In the genomic region with DNA sequence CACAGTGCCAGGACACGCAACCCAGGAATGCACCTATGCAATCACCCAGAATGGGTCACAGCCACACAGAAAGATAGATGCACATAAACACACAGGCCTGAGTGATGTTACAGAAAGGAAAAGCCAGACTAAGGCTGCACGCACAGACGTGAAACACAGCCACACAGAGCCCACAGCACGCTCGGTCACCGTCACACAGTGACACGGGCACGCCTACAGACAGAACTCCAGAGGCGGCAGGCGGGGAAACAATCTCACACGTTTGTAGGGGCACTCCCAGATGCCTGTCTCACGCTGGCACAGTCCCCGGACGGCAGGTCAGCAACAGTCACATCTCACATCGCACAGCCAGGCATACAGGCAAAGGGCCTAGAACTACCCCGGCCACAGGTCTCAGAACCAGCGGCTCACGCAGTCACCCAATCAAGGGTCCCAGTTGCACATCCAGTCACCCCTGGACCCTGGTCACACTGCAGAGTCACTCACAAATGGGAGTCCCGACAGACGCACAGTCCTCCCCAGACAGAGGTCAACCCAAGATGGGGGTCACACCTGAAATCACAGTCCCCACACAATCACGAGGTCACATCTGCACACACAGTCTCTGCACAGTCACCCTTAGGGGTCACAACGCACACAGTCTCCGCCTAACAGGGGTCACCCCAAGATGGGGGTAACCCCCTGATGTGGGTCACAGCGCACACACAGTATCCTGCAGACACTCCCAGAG, we compare ENCODE assay signal across 1 cellular context.
TF ChIP-seq lines count a peak whose summit lies in the region.

No MANE protein-coding gene starts in this region.

TF ChIP-seq in HEK293, 187 proteins besides CTCF, POLR2A, EP300 and RAD21 (continued from another document):
- TF ChIP-seq, protein P1, sequence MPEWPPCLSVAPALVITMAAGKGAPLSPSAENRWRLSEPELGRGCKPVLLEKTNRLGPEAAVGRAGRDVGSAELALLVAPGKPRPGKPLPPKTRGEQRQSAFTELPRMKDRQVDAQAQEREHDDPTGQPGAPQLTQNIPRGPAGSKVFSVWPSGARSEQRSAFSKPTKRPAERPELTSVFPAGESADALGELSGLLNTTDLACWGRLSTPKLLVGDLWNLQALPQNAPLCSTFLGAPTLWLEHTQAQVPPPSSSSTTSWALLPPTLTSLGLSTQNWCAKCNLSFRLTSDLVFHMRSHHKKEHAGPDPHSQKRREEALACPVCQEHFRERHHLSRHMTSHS (tag by site-specific recombination; IDR thresholded peaks at IDR 0.05), result no peak
- TF ChIP-seq ZBTB21 (tag by site-specific recombination; IDR thresholded peaks at IDR 0.05) (no peak), SETDB1 (IDR thresholded peaks at IDR 0.05; ENCODE audit: insufficient read length, low read length) (no peak), ZNF843 (tag by site-specific recombination; IDR thresholded peaks at IDR 0.05) (0 out of 2 replicates have a peak, but pooled peaks have one; percentile 30), EGR2 (tag by site-specific recombination; IDR thresholded peaks at IDR 0.05; ENCODE audit: low read depth) (peak; percentile 20; the same call in 1 of the 2 replicates), ZNF366 (tag by site-specific recombination; conservative IDR thresholded peaks at IDR 0.05) (no peak), KLF16 (tag by site-specific recombination; IDR thresholded peaks at IDR 0.05) (no peak), ZNF585B (tag by site-specific recombination; IDR thresholded peaks at IDR 0.05) (no peak), ZNF791 (tag by site-specific recombination; IDR thresholded peaks at IDR 0.05) (no peak), ZNF555 (tag by site-specific recombination; conservative IDR thresholded peaks at IDR 0.05) (no peak), ZFP37 (tag by site-specific recombination; IDR thresholded peaks at IDR 0.05) (no peak), ZNF350 (tag by site-specific recombination; IDR thresholded peaks at IDR 0.05) (no peak), ZFP41 (tag by site-specific recombination; IDR thresholded peaks at IDR 0.05; ENCODE audit: borderline replicate concordance) (no peak), ZBTB8A (tag by site-specific recombination; IDR thresholded peaks at IDR 0.05) (no peak), ZNF654 (tag by site-specific recombination; IDR thresholded peaks at IDR 0.05; ENCODE audit: low read depth) (no peak), ZNF140 (tag by site-specific recombination; IDR thresholded peaks at IDR 0.05) (no peak), ZBTB48 (tag by site-specific recombination; IDR thresholded peaks at IDR 0.05) (peak; percentile 83)
- TF ChIP-seq, protein P2, sequence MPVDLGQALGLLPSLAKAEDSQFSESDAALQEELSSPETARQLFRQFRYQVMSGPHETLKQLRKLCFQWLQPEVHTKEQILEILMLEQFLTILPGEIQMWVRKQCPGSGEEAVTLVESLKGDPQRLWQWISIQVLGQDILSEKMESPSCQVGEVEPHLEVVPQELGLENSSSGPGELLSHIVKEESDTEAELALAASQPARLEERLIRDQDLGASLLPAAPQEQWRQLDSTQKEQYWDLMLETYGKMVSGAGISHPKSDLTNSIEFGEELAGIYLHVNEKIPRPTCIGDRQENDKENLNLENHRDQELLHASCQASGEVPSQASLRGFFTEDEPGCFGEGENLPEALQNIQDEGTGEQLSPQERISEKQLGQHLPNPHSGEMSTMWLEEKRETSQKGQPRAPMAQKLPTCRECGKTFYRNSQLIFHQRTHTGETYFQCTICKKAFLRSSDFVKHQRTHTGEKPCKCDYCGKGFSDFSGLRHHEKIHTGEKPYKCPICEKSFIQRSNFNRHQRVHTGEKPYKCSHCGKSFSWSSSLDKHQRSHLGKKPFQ (tag by site-specific recombination; IDR thresholded peaks at IDR 0.05), result 0 out of 2 replicates have a peak, but pooled peaks have one; percentile 17
- TF ChIP-seq, protein P3, sequence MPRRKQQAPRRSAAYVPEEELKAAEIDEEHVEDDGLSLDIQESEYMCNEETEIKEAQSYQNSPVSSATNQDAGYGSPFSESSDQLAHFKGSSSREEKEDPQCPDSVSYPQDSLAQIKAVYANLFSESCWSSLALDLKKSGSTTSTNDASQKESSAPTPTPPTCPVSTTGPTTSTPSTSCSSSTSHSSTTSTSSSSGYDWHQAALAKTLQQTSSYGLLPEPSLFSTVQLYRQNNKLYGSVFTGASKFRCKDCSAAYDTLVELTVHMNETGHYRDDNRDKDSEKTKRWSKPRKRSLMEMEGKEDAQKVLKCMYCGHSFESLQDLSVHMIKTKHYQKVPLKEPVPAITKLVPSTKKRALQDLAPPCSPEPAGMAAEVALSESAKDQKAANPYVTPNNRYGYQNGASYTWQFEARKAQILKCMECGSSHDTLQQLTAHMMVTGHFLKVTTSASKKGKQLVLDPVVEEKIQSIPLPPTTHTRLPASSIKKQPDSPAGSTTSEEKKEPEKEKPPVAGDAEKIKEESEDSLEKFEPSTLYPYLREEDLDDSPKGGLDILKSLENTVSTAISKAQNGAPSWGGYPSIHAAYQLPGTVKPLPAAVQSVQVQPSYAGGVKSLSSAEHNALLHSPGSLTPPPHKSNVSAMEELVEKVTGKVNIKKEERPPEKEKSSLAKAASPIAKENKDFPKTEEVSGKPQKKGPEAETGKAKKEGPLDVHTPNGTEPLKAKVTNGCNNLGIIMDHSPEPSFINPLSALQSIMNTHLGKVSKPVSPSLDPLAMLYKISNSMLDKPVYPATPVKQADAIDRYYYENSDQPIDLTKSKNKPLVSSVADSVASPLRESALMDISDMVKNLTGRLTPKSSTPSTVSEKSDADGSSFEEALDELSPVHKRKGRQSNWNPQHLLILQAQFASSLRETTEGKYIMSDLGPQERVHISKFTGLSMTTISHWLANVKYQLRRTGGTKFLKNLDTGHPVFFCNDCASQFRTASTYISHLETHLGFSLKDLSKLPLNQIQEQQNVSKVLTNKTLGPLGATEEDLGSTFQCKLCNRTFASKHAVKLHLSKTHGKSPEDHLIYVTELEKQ (tag by site-specific recombination; IDR thresholded peaks at IDR 0.05; ENCODE audit: borderline replicate concordance), result no peak; the same call in 1 of the 2 replicates
- TF ChIP-seq, protein P4, sequence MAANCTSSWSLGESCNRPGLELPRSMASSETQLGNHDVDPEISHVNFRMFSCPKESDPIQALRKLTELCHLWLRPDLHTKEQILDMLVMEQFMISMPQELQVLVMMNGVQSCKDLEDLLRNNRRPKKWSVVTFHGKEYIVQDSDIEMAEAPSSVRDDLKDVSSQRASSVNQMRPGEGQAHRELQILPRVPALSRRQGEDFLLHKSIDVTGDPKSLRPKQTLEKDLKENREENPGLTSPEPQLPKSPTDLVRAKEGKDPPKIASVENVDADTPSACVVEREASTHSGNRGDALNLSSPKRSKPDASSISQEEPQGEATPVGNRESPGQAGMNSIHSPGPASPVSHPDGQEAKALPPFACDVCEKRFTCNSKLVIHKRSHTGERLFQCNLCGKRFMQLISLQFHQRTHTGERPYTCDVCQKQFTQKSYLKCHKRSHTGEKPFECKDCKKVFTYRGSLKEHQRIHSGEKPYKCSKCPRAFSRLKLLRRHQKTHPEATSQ (tag by site-specific recombination; IDR thresholded peaks at IDR 0.05), result no peak
- TF ChIP-seq, protein P5, sequence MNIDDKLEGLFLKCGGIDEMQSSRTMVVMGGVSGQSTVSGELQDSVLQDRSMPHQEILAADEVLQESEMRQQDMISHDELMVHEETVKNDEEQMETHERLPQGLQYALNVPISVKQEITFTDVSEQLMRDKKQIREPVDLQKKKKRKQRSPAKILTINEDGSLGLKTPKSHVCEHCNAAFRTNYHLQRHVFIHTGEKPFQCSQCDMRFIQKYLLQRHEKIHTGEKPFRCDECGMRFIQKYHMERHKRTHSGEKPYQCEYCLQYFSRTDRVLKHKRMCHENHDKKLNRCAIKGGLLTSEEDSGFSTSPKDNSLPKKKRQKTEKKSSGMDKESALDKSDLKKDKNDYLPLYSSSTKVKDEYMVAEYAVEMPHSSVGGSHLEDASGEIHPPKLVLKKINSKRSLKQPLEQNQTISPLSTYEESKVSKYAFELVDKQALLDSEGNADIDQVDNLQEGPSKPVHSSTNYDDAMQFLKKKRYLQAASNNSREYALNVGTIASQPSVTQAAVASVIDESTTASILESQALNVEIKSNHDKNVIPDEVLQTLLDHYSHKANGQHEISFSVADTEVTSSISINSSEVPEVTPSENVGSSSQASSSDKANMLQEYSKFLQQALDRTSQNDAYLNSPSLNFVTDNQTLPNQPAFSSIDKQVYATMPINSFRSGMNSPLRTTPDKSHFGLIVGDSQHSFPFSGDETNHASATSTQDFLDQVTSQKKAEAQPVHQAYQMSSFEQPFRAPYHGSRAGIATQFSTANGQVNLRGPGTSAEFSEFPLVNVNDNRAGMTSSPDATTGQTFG (tag by site-specific recombination; IDR thresholded peaks at IDR 0.05; ENCODE audit: borderline replicate concordance), result no peak
- TF ChIP-seq, protein P6, sequence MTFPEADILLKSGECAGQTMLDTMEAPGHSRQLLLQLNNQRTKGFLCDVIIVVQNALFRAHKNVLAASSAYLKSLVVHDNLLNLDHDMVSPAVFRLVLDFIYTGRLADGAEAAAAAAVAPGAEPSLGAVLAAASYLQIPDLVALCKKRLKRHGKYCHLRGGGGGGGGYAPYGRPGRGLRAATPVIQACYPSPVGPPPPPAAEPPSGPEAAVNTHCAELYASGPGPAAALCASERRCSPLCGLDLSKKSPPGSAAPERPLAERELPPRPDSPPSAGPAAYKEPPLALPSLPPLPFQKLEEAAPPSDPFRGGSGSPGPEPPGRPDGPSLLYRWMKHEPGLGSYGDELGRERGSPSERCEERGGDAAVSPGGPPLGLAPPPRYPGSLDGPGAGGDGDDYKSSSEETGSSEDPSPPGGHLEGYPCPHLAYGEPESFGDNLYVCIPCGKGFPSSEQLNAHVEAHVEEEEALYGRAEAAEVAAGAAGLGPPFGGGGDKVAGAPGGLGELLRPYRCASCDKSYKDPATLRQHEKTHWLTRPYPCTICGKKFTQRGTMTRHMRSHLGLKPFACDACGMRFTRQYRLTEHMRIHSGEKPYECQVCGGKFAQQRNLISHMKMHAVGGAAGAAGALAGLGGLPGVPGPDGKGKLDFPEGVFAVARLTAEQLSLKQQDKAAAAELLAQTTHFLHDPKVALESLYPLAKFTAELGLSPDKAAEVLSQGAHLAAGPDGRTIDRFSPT (tag by site-specific recombination; IDR thresholded peaks at IDR 0.05), result no peak
- TF ChIP-seq, protein P7, sequence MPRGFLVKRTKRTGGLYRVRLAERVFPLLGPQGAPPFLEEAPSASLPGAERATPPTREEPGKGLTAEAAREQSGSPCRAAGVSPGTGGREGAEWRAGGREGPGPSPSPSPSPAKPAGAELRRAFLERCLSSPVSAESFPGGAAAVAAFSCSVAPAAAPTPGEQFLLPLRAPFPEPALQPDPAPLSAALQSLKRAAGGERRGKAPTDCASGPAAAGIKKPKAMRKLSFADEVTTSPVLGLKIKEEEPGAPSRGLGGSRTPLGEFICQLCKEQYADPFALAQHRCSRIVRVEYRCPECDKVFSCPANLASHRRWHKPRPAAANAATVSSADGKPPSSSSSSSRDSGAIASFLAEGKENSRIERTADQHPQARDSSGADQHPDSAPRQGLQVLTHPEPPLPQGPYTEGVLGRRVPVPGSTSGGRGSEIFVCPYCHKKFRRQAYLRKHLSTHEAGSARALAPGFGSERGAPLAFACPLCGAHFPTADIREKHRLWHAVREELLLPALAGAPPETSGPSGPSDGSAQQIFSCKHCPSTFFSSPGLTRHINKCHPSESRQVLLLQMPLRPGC (tag by site-specific recombination; IDR thresholded peaks at IDR 0.05), result no peak
